11 cellular contexts compared by ENCODE assay signal in the genomic region with DNA sequence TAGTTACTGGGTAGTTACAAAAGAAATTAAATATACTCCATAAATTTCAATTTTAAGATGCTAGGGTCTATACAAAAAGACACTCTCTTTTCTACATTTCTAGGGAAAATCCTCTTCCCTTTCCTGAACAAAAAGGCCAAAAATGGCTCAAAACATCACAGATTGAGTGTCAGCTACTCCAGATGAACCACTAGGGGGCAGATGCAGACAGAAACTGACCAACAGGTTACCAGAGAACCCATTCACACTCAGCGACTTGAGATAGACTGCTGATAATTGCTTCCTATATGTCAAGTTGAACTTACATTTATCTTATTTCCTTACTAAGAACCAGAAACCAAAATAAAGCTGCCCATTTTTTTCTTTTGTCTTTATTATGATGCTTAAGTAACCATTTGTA.
A peak's percentile ranks its signal among the peaks of the same experiment; 100 is the strongest.
DNase-seq lines count a peak whose midpoint lies in the region; ATAC-seq and TF ChIP-seq lines count a peak whose summit lies in the region.
"Had no signal": no experiment of that assay in that cellular context is flagged by ENCODE, and none has a peak within 500 bp of the region (broad histone marks: within the 10 kb centered on the region; RNA-seq: fewer than 3 reads in every experiment).

No MANE protein-coding gene starts in this region.

- peaks cover 2% of the 10 kb centered on the region for H3K27me3 Mint-ChIP-seq in activated naive CD8-positive, alpha-beta T cell treated with anti-CD3 and anti-CD28 coated beads, Interleukin-2, amount 50 U/mL, for 24 hours

- no peak overlapping the region for H3K27ac Mint-ChIP-seq in activated naive CD8-positive, alpha-beta T cell treated with anti-CD3 and anti-CD28 coated beads, Interleukin-2, amount 50 U/mL, for 24 hours
- H3K27ac Mint-ChIP-seq: stimulated activated naive B cell treated with anti-CD40 and anti-IgM and Interleukin-4, amounts not matched to agents 10 μg/mL and 1 μg/mL and 100 μg/mL, for 72 hours had no signal

- H3K9me3 Mint-ChIP-seq in activated naive CD8-positive, alpha-beta T cell treated with anti-CD3 and anti-CD28 coated beads, Interleukin-2, amount 50 U/mL, for 24 hours = no peaks in the 10 kb centered on the region
- H3K9me3 Mint-ChIP-seq: stimulated activated naive B cell treated with anti-CD40 and anti-IgM and Interleukin-4, amounts not matched to agents 10 μg/mL and 1 μg/mL and 100 μg/mL, for 72 hours had no signal

- no peak for TF ChIP-seq CTCF in lower leg skin (IDR thresholded peaks at IDR 0.05)

- H3K4me1 Mint-ChIP-seq in activated naive CD8-positive, alpha-beta T cell treated with anti-CD3 and anti-CD28 coated beads, Interleukin-2, amount 50 U/mL, for 24 hours = peaks cover 4% of the 10 kb centered on the region

- no peak for ATAC-seq in activated naive CD8-positive, alpha-beta T cell treated with anti-CD3 and anti-CD28 coated beads, Interleukin-2, amount 50 U/mL, for 24 hours
- ATAC-seq in GM21825 (IDR thresholded peaks at IDR 0.05; ENCODE audit: unreplicated experiment) = no peak

- no peaks in the 10 kb centered on the region for H3K36me3 Mint-ChIP-seq in activated naive CD8-positive, alpha-beta T cell treated with anti-CD3 and anti-CD28 coated beads, Interleukin-2, amount 50 U/mL, for 24 hours (ENCODE audit: low read depth)
- H3K36me3 Mint-ChIP-seq: stimulated activated naive B cell treated with anti-CD40 and anti-IgM and Interleukin-4, amounts not matched to agents 10 μg/mL and 1 μg/mL and 100 μg/mL, for 72 hours had no signal

- intact Hi-C loops in lower leg skin (cut with DNase I; ENCODE audit: low total_unique reads) = no loop called here

- 13 to 23% methylated on average over 1 of the region's 1 CpG for WGBS in lower leg skin, 2 donors

- TF ChIP-seq POLR2A in lower leg skin (IDR thresholded peaks at IDR 0.05) = no peak

- DNase-seq in EL = peak; percentile 13
- peak; percentile 4 for DNase-seq in HuH-7.5 (ENCODE audit: low spot score)
- peak; percentile 1 for DNase-seq in activated naive CD8-positive, alpha-beta T cell treated with anti-CD3 and anti-CD28 coated beads, Interleukin-2, amount 50 U/mL, for 24 hours
- peak; percentile 33 to 53 for DNase-seq in lung microvascular endothelial cell (ENCODE audit: low read depth in 2 of 2)
- DNase-seq in UCSD-AML1 (lab: John Stamatoyannopoulos, UW; ENCODE audit: unreplicated experiment) = no peak
- no peak for DNase-seq in central memory CD4-positive, alpha-beta T cell
- no peak for DNase-seq in lower leg skin (ENCODE audit: low spot score in 2 of 2)
- DNase-seq: hypothalamus; NK-92 treated with Interleukin-12 subunit alpha and Interleukin-12 subunit beta, amount 100 ng/mL, for 24 hours; stimulated activated naive B cell treated with anti-CD40 and anti-IgM and Interleukin-4, amounts not matched to agents 10 μg/mL and 1 μg/mL and 100 μg/mL, for 72 hours had no signal

- H3K4me3 Mint-ChIP-seq in activated naive CD8-positive, alpha-beta T cell treated with anti-CD3 and anti-CD28 coated beads, Interleukin-2, amount 50 U/mL, for 24 hours = no peak overlapping the region
- H3K4me3 Mint-ChIP-seq: stimulated activated naive B cell treated with anti-CD40 and anti-IgM and Interleukin-4, amounts not matched to agents 10 μg/mL and 1 μg/mL and 100 μg/mL, for 72 hours had no signal

- no peak overlapping the region for H3K4me3 ChIP-seq in lower leg skin (ENCODE audit: low read depth, poor library complexity, severe bottlenecking)

Comparison
In these comparisons a context has a peak if more than half of its experiments do, and no peak if none do; other contexts are left out.
1. DNase-seq: peak in EL (single experiment), HuH-7.5 (single experiment), activated naive CD8-positive, alpha-beta T cell treated with anti-CD3 and anti-CD28 coated beads, Interleukin-2, amount 50 U/mL, for 24 hours (single experiment) and lung microvascular endothelial cell (2 of 2); none in UCSD-AML1 (single experiment), central memory CD4-positive, alpha-beta T cell (single experiment) and lower leg skin (0 of 2).